In the genomic region with DNA sequence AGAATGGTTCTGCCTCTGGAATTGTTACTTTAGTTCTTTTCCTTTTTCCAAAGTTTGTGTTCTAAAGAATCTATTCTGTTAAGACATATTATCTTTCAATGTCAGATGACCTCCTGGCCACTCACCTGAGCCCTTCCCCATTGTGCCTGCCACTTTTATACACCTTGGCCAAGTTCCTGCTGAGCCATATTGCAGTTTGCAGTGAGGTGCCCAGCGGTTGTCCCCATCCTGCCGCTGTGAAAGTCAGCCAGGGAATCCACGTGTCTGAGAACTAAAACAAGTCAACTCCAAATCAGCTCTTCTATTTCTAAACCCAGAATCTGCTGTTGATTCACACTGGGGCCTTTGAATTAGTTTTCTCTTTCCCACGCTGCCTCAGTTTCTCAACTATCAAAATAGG, we compare ENCODE assay signal across 35 cellular contexts.
"Had no signal": no experiment of that assay in that cellular context is flagged by ENCODE, and none has a peak within 500 bp of the region (broad histone marks: within the 10 kb centered on the region; RNA-seq: fewer than 3 reads in every experiment).

No MANE protein-coding gene starts in this region.

- H3K4me3 Mint-ChIP-seq: activated B cell treated with CpG ODN at 0.5 μM for 24 hours; activated CD4-positive, alpha-beta memory T cell treated with anti-CD3 and anti-CD28 coated beads for 36 hours; activated CD4-positive, alpha-beta T cell treated with anti-CD3 and anti-CD28 coated beads, Interleukin-2, amount 10 ng/mL, durations not matched to agents 24 days and 14 days; activated CD8-positive, alpha-beta T cell treated with anti-CD3 and anti-CD28 coated beads for 36 hours; activated naive CD4-positive, alpha-beta T cell treated with anti-CD3 and anti-CD28 coated beads for 36 hours; activated naive CD8-positive, alpha-beta T cell treated with anti-CD3 and anti-CD28 coated beads for 36 hours; activated T-cell treated with anti-CD3 and anti-CD28 coated beads, Interleukin-2, amount 50 U/mL, for 4 hours; activated T-cell treated with anti-CD3 and anti-CD28 coated beads, Interleukin-2, amount 50 U/mL, for 72 hours; activated T-helper 1 cell treated with anti-CD3 and anti-CD28 coated beads, Interleukin-12 subunit alpha, Interleukin-12 subunit beta, Interleukin-2, Interleukin-4 antibody, amounts not matched to agents 30 ng/mL and 10 ng/mL and 1 ng/mL, durations not matched to agents 14 hours and 24 hours and 36 hours; activated T-helper 17 cell treated with anti-CD3 and anti-CD28 coated beads, Interleukin-2, amount 50 U/mL, for 72 hours; T-helper 1 cell treated with Interleukin-12 subunit alpha and Interleukin-12 subunit beta and Interleukin-4 antibody, amounts not matched to agents 30 μg/mL and 1 μg/mL, for 36 hours; T-helper 2 cell treated with Interferon-gamma antibody and Interleukin-4, amounts not matched to agents 5 μg/mL and 100 μg/mL, for 36 hours had no signal

- DNase-seq: activated B cell treated with CpG ODN at 0.5 μM for 24 hours; activated CD4-positive, alpha-beta memory T cell treated with anti-CD3 and anti-CD28 coated beads for 36 hours; activated CD4-positive, alpha-beta T cell treated with anti-CD3 and anti-CD28 coated beads for 4 hours; activated CD4-positive, alpha-beta T cell treated with anti-CD3 and anti-CD28 coated beads, Interleukin-2, amount 10 ng/mL, durations not matched to agents 24 days and 14 days; activated CD4-positive, alpha-beta T cell treated with anti-CD3 and anti-CD28 coated beads, Interleukin-2, amount 50 U/mL, for 1 hour; activated CD4-positive, alpha-beta T cell treated with anti-CD3 and anti-CD28 coated beads, Interleukin-2, amount 50 U/mL, for 4 hours; activated CD4-positive, CD25-positive, alpha-beta regulatory T cell treated with anti-CD3 and anti-CD28 coated beads, Interleukin-2, amount 50 U/mL, for 72 hours; activated CD8-positive, alpha-beta memory T cell treated with anti-CD3 and anti-CD28 coated beads, Interleukin-2, amount 50 U/mL, for 4 hours; activated CD8-positive, alpha-beta T cell treated with anti-CD3 and anti-CD28 coated beads for 36 hours; activated effector memory CD4-positive, alpha-beta T cell treated with anti-CD3 and anti-CD28 coated beads, Interleukin-2, amount 50 U/mL, for 16 hours; activated gamma-delta T cell treated with Interleukin-2 at 50 U/mL for 16 hours; activated naive CD4-positive, alpha-beta T cell; activated naive CD4-positive, alpha-beta T cell treated with anti-CD3 and anti-CD28 coated beads for 36 hours; activated naive CD4-positive, alpha-beta T cell treated with anti-CD3 and anti-CD28 coated beads, Interleukin-2, amount 50 U/mL, for 16 hours; activated naive CD8-positive, alpha-beta T cell treated with anti-CD3 and anti-CD28 coated beads for 36 hours; activated T-cell treated with anti-CD3 and anti-CD28 coated beads for 4 hours; activated T-cell treated with anti-CD3 and anti-CD28 coated beads, Interleukin-2, amount 50 U/mL, for 1 hour; activated T-cell treated with anti-CD3 and anti-CD28 coated beads, Interleukin-2, amount 50 U/mL, for 4 hours; activated T-cell treated with anti-CD3 and anti-CD28 coated beads, Interleukin-2, amount 50 U/mL, for 72 hours; adrenal gland; amniotic stem cell; aorta; body of pancreas; brain microvascular endothelial cell; central memory CD4-positive, alpha-beta T cell; T-helper 1 cell; T-helper 2 cell; T-helper 9 cell had no signal

- H3K9me3 Mint-ChIP-seq: activated B cell treated with CpG ODN at 0.5 μM for 24 hours; activated CD4-positive, alpha-beta memory T cell treated with anti-CD3 and anti-CD28 coated beads for 36 hours; activated CD4-positive, alpha-beta T cell treated with anti-CD3 and anti-CD28 coated beads, Interleukin-2, amount 10 ng/mL, durations not matched to agents 24 days and 14 days; activated CD8-positive, alpha-beta T cell treated with anti-CD3 and anti-CD28 coated beads for 36 hours; activated naive CD4-positive, alpha-beta T cell treated with anti-CD3 and anti-CD28 coated beads for 36 hours; activated naive CD4-positive, alpha-beta T cell treated with anti-CD3 and anti-CD28 coated beads, Interleukin-2, amount 50 U/mL, for 72 hours; activated naive CD8-positive, alpha-beta T cell treated with anti-CD3 and anti-CD28 coated beads for 36 hours; activated T-cell treated with anti-CD3 and anti-CD28 coated beads, Interleukin-2, amount 50 U/mL, for 4 hours; activated T-cell treated with anti-CD3 and anti-CD28 coated beads, Interleukin-2, amount 50 U/mL, for 72 hours; activated T-helper 1 cell treated with anti-CD3 and anti-CD28 coated beads, Interleukin-12 subunit alpha, Interleukin-12 subunit beta, Interleukin-2, Interleukin-4 antibody, amounts not matched to agents 30 ng/mL and 10 ng/mL and 1 ng/mL, durations not matched to agents 14 hours and 24 hours and 36 hours; T-helper 1 cell treated with Interleukin-12 subunit alpha and Interleukin-12 subunit beta and Interleukin-4 antibody, amounts not matched to agents 30 μg/mL and 1 μg/mL, for 36 hours; T-helper 2 cell treated with Interferon-gamma antibody and Interleukin-4, amounts not matched to agents 5 μg/mL and 100 μg/mL, for 36 hours had no signal

- H3K4me1 Mint-ChIP-seq: activated CD4-positive, alpha-beta T cell treated with anti-CD3 and anti-CD28 coated beads, Interleukin-2, amount 10 ng/mL, durations not matched to agents 24 days and 14 days; activated naive CD8-positive, alpha-beta T cell treated with anti-CD3 and anti-CD28 coated beads for 36 hours; activated T-helper 17 cell treated with anti-CD3 and anti-CD28 coated beads, Interleukin-2, amount 50 U/mL, for 72 hours had no signal

- H3K27me3 Mint-ChIP-seq: activated CD4-positive, alpha-beta memory T cell treated with anti-CD3 and anti-CD28 coated beads for 36 hours; activated CD4-positive, alpha-beta T cell treated with anti-CD3 and anti-CD28 coated beads, Interleukin-2, amount 10 ng/mL, durations not matched to agents 24 days and 14 days; activated CD8-positive, alpha-beta T cell treated with anti-CD3 and anti-CD28 coated beads for 36 hours; activated naive CD8-positive, alpha-beta T cell treated with anti-CD3 and anti-CD28 coated beads for 36 hours; activated T-helper 17 cell treated with anti-CD3 and anti-CD28 coated beads, Interleukin-2, amount 50 U/mL, for 72 hours had no signal

- H3K27ac Mint-ChIP-seq: activated B cell treated with CpG ODN at 0.5 μM for 24 hours; activated CD4-positive, alpha-beta memory T cell treated with anti-CD3 and anti-CD28 coated beads for 36 hours; activated CD4-positive, alpha-beta T cell treated with anti-CD3 and anti-CD28 coated beads, Interleukin-2, amount 10 ng/mL, durations not matched to agents 24 days and 14 days; activated CD8-positive, alpha-beta T cell treated with anti-CD3 and anti-CD28 coated beads for 36 hours; activated naive CD4-positive, alpha-beta T cell treated with anti-CD3 and anti-CD28 coated beads for 36 hours; activated naive CD4-positive, alpha-beta T cell treated with anti-CD3 and anti-CD28 coated beads, Interleukin-2, amount 50 U/mL, for 72 hours; activated naive CD8-positive, alpha-beta T cell treated with anti-CD3 and anti-CD28 coated beads for 36 hours; activated T-cell treated with anti-CD3 and anti-CD28 coated beads, Interleukin-2, amount 50 U/mL, for 72 hours; activated T-helper 1 cell treated with anti-CD3 and anti-CD28 coated beads, Interleukin-12 subunit alpha, Interleukin-12 subunit beta, Interleukin-2, Interleukin-4 antibody, amounts not matched to agents 30 ng/mL and 10 ng/mL and 1 ng/mL, durations not matched to agents 14 hours and 24 hours and 36 hours; activated T-helper 17 cell treated with anti-CD3 and anti-CD28 coated beads, Interleukin-2, amount 50 U/mL, for 72 hours; T-helper 1 cell treated with Interleukin-12 subunit alpha and Interleukin-12 subunit beta and Interleukin-4 antibody, amounts not matched to agents 30 μg/mL and 1 μg/mL, for 36 hours; T-helper 2 cell treated with Interferon-gamma antibody and Interleukin-4, amounts not matched to agents 5 μg/mL and 100 μg/mL, for 36 hours had no signal

- H3K36me3 Mint-ChIP-seq: activated CD4-positive, alpha-beta memory T cell treated with anti-CD3 and anti-CD28 coated beads for 36 hours; activated naive CD4-positive, alpha-beta T cell treated with anti-CD3 and anti-CD28 coated beads, Interleukin-2, amount 50 U/mL, for 72 hours; activated naive CD8-positive, alpha-beta T cell treated with anti-CD3 and anti-CD28 coated beads for 36 hours had no signal

- H3K27ac ChIP-seq: adrenal gland, body of pancreas, brain microvascular endothelial cell, breast epithelium, VCaP had no signal

- H3K36me3 ChIP-seq: adrenal gland, brain microvascular endothelial cell, breast epithelium had no signal

- H3K4me3 ChIP-seq: adrenal gland, body of pancreas, breast epithelium had no signal

- H3K9me3 ChIP-seq: adrenal gland, body of pancreas, breast epithelium had no signal

- H3K27me3 ChIP-seq: adrenal gland, body of pancreas, brain microvascular endothelial cell, breast epithelium had no signal
